ENCODE assay signal across 8 cellular contexts in the genomic region with DNA sequence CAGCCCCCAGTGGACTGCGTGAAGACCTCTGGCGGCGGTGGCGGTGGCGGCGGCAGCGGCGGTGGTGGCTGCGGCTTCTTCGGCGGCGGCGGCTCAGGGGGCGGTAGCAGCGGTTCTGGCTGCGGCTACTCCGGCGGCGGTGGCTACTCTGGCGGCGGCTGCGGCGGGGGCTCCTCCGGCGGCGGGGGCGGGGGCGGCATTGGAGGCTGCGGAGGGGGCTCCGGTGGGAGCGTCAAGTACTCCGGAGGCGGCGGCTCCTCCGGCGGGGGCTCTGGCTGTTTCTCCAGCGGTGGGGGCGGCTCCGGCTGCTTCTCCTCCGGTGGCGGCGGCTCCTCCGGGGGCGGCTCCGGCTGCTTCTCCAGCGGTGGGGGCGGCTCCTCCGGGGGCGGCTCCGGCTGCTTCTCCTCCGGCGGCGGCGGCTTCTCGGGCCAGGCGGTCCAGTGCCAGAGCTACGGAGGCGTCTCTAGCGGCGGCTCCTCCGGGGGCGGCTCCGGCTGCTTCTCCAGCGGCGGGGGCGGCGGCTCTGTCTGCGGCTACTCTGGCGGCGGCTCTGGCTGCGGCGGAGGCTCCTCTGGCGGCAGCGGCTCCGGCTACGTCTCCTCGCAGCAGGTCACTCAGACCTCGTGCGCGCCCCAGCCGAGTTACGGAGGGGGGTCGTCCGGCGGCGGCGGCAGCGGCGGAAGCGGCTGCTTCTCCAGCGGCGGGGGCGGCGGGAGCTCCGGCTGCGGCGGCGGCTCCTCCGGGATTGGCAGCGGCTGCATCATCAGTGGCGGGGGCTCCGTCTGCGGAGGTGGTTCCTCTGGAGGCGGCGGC. TPM values are rescaled to one million over a fixed set of nuclear protein-coding genes. Genes with fewer than 3 reads are reported as not detected.
A peak's percentile ranks its signal among the peaks of the same experiment; 100 is the strongest.
DNase-seq lines count a peak whose midpoint lies in the region; ATAC-seq and TF ChIP-seq lines count a peak whose summit lies in the region.

No MANE protein-coding gene starts in this region.

- no peaks in the 10 kb centered on the region for H3K36me3 Mint-ChIP-seq in activated CD8-positive, alpha-beta memory T cell treated with anti-CD3 and anti-CD28 coated beads, Interleukin-2, amount 10 ng/mL, durations not matched to agents 7 days and 5 days
- H3K36me3 Mint-ChIP-seq in progenitor cell of endocrine pancreas (ENCODE audit: insufficient read depth): no peaks in the 10 kb centered on the region

- no peak overlapping the region for H3K27ac ChIP-seq in foreskin keratinocyte

- no peak overlapping the region for H3K27ac Mint-ChIP-seq in activated CD8-positive, alpha-beta memory T cell treated with anti-CD3 and anti-CD28 coated beads, Interleukin-2, amount 10 ng/mL, durations not matched to agents 7 days and 5 days
- no peak overlapping the region for H3K27ac Mint-ChIP-seq in progenitor cell of endocrine pancreas

- H3K27me3 ChIP-seq in foreskin keratinocyte: peaks cover 87% of the 10 kb centered on the region

- TF ChIP-seq CTCF in foreskin keratinocyte (conservative IDR thresholded peaks at IDR 0.05) (no peak), progenitor cell of endocrine pancreas (IDR thresholded peaks at IDR 0.05; ENCODE audit: unreplicated experiment) (no peak)

- CTCF ChIA-PET in activated CD8-positive, alpha-beta memory T cell treated with anti-CD3 and anti-CD28 coated beads, Interleukin-2, amount 10 ng/mL, durations not matched to agents 7 days and 5 days (lab: Charles Lee): interaction anchor here (1.2 kb wide), 1 partner anchor 12 kb away, joined by 3 read pairs; no protein-coding TSS in a partner anchor

- H3K4me1 Mint-ChIP-seq in activated CD8-positive, alpha-beta memory T cell treated with anti-CD3 and anti-CD28 coated beads, Interleukin-2, amount 10 ng/mL, durations not matched to agents 7 days and 5 days: peaks cover 18% of the 10 kb centered on the region
- H3K4me1 Mint-ChIP-seq in progenitor cell of endocrine pancreas (ENCODE audit: low read depth): peaks cover 4% of the 10 kb centered on the region

- DNase-seq in activated CD8-positive, alpha-beta memory T cell treated with anti-CD3 and anti-CD28 coated beads, Interleukin-2, amount 50 U/mL, for 48 hours: peak; percentile 59
- no peak for DNase-seq in activated CD8-positive, alpha-beta memory T cell treated with anti-CD3 and anti-CD28 coated beads, Interleukin-2, amount 10 ng/mL, durations not matched to agents 7 days and 5 days
- peak; percentile 3 for DNase-seq in activated T-cell treated with anti-CD3 and anti-CD28 coated beads for 48 hours (ENCODE audit: low read depth)
- DNase-seq in foreskin keratinocyte: no peak
- DNase-seq in progenitor cell of endocrine pancreas (ENCODE audit: low spot score, unreplicated experiment): peak; percentile 20
- DNase-seq in NCI-H187 treated with DMSO at 0.1 percent for 48 hours (lab: John Stamatoyannopoulos, UW): no peak

- no peak for ATAC-seq in activated CD8-positive, alpha-beta memory T cell treated with anti-CD3 and anti-CD28 coated beads, Interleukin-2, amount 10 ng/mL, durations not matched to agents 7 days and 5 days
- ATAC-seq in foreskin keratinocyte (peak; percentile 53), GM19455 (IDR thresholded peaks at IDR 0.05; ENCODE audit: unreplicated experiment) (no peak), GM19324 (IDR thresholded peaks at IDR 0.05; ENCODE audit: low FRiP score, unreplicated experiment) (no peak)

- no peaks in the 10 kb centered on the region for H3K9me3 Mint-ChIP-seq in activated CD8-positive, alpha-beta memory T cell treated with anti-CD3 and anti-CD28 coated beads, Interleukin-2, amount 10 ng/mL, durations not matched to agents 7 days and 5 days (ENCODE audit: low read depth)
- H3K9me3 Mint-ChIP-seq in progenitor cell of endocrine pancreas (ENCODE audit: low read depth): no peaks in the 10 kb centered on the region

- H3K27me3 Mint-ChIP-seq in activated CD8-positive, alpha-beta memory T cell treated with anti-CD3 and anti-CD28 coated beads, Interleukin-2, amount 10 ng/mL, durations not matched to agents 7 days and 5 days: peaks cover 67% of the 10 kb centered on the region
- H3K27me3 Mint-ChIP-seq in progenitor cell of endocrine pancreas: peaks cover 73% of the 10 kb centered on the region

- no peaks in the 10 kb centered on the region for H3K4me1 ChIP-seq in foreskin keratinocyte

- no peak overlapping the region for H3K4me3 Mint-ChIP-seq in activated CD8-positive, alpha-beta memory T cell treated with anti-CD3 and anti-CD28 coated beads, Interleukin-2, amount 10 ng/mL, durations not matched to agents 7 days and 5 days
- H3K4me3 Mint-ChIP-seq in progenitor cell of endocrine pancreas (ENCODE audit: low read depth): peak overlapping the region; percentile 67

RNA-seq across cellular contexts. Expression of gene LORICRIN, which starts 1.7 kb away (rescaled TPM):
- not detected for total RNA-seq in activated CD8-positive, alpha-beta memory T cell treated with anti-CD3 and anti-CD28 coated beads, Interleukin-2, amount 10 ng/mL, durations not matched to agents 7 days and 5 days
- not detected in 2 replicates for total RNA-seq in foreskin keratinocyte
- 0.03 TPM in 1 of 2 replicates, not detected in the other for polyA plus RNA-seq in foreskin keratinocyte
- total RNA-seq in progenitor cell of endocrine pancreas: not detected in 2 replicates

RNA-seq across cellular contexts. Expression of gene PRR9, which starts 43.8 kb away (rescaled TPM):
- total RNA-seq in activated CD8-positive, alpha-beta memory T cell treated with anti-CD3 and anti-CD28 coated beads, Interleukin-2, amount 10 ng/mL, durations not matched to agents 7 days and 5 days: not detected
- total RNA-seq in foreskin keratinocyte: 1.2 and 2.9 TPM in 2 replicates
- polyA plus RNA-seq in foreskin keratinocyte: 0.78 and 3.5 TPM in 2 replicates
- total RNA-seq in progenitor cell of endocrine pancreas: not detected in 2 replicates

RNA-seq across cellular contexts. Expression of gene PGLYRP3, which starts 51.6 kb away (rescaled TPM):
- not detected for total RNA-seq in activated CD8-positive, alpha-beta memory T cell treated with anti-CD3 and anti-CD28 coated beads, Interleukin-2, amount 10 ng/mL, durations not matched to agents 7 days and 5 days
- not detected in 2 replicates for total RNA-seq in foreskin keratinocyte
- 0.06 TPM in 1 of 2 replicates, not detected in the other for polyA plus RNA-seq in foreskin keratinocyte
- not detected in 2 replicates for total RNA-seq in progenitor cell of endocrine pancreas

RNA-seq across cellular contexts. Expression of gene LELP1, which starts 58.0 kb away (rescaled TPM):
- total RNA-seq in activated CD8-positive, alpha-beta memory T cell treated with anti-CD3 and anti-CD28 coated beads, Interleukin-2, amount 10 ng/mL, durations not matched to agents 7 days and 5 days: not detected
- total RNA-seq in foreskin keratinocyte (not detected in 2 replicates), progenitor cell of endocrine pancreas (not detected in 2 replicates)
- polyA plus RNA-seq in foreskin keratinocyte: not detected in 2 replicates

Comparison
In these comparisons a context has a peak if more than half of its experiments do, and no peak if none do; other contexts are left out.
1. DNase-seq: peak in activated CD8-positive, alpha-beta memory T cell treated with anti-CD3 and anti-CD28 coated beads, Interleukin-2, amount 50 U/mL, for 48 hours (single experiment), activated T-cell treated with anti-CD3 and anti-CD28 coated beads for 48 hours (single experiment) and progenitor cell of endocrine pancreas (single experiment); none in activated CD8-positive, alpha-beta memory T cell treated with anti-CD3 and anti-CD28 coated beads, Interleukin-2, amount 10 ng/mL, durations not matched to agents 7 days and 5 days (single experiment), foreskin keratinocyte (0 of 2) and NCI-H187 treated with DMSO at 0.1 percent for 48 hours (single experiment).